8 cellular contexts compared by ENCODE assay signal in the genomic region with DNA sequence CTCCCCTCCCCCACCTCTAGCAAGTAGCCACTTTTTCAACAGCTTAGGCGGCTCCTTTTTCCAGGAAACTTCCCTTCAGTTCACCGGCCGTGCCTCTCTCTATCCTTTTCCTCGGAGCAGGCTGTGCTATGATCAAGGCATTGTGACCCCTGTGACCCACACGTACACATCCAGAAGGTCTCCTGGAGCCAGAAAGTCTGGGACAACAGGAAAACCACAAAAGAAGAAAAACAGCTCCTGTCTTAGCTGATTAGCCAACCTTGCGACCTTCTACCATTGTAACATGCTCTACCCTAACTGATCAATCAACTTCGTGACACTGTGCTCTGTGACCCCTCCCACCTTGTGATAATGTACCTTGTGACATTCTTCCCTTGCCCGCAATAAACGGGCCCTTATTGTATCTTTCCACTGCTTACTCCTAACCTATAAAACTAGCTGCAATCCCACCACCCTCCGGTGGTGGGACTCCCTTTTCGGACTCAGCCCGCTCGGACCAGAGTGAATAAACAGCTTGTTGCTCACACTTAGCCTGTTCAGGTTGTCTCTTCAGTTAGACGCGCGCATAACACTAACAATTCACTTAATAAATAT. TPM values are rescaled to one million over a fixed set of nuclear protein-coding genes. Genes with fewer than 3 reads are reported as not detected.
A peak's percentile ranks its signal among the peaks of the same experiment; 100 is the strongest.
DNase-seq lines count a peak whose midpoint lies in the region; ATAC-seq and TF ChIP-seq lines count a peak whose summit lies in the region.

No MANE protein-coding gene starts in this region.

- peaks cover 11% of the 10 kb centered on the region for H3K4me1 ChIP-seq in body of pancreas

- TF ChIP-seq CTCF in body of pancreas (IDR thresholded peaks at IDR 0.05), result peak in 4 of 7 experiments; percentile 22 to 44 (median 37)

- no peaks in the 10 kb centered on the region for H3K27me3 ChIP-seq in body of pancreas

- TF ChIP-seq POLR2A in body of pancreas (IDR thresholded peaks at IDR 0.05), result no peak

- intact Hi-C loops in body of pancreas (cut with DNase I), result no loop called here
- intact Hi-C loops in sciatic nerve (cut with DNase I), result no loop called here

- DNase-seq in DMS 273 (lab: John Stamatoyannopoulos, UW; ENCODE audit: unreplicated experiment), result peak; percentile 95
- DNase-seq in MV-4-11 (lab: John Stamatoyannopoulos, UW), result peak; percentile 78
- DNase-seq in SW 1271 (lab: John Stamatoyannopoulos, UW), result peak; percentile 33 to 53
- DNase-seq in body of pancreas, result peak; percentile 46 to 59 (median 54)
- no peak for DNase-seq in sciatic nerve (ENCODE audit: low spot score)

- ATAC-seq in GM21723 (IDR thresholded peaks at IDR 0.05; ENCODE audit: unreplicated experiment), result peak; percentile 35
- peak; percentile 31 for ATAC-seq in body of pancreas
- ATAC-seq in sciatic nerve, result peak; percentile 59
- ATAC-seq in GM19324 (IDR thresholded peaks at IDR 0.05; ENCODE audit: low FRiP score, unreplicated experiment), result no peak

- H3K9me3 ChIP-seq in body of pancreas, result no peaks in the 10 kb centered on the region

- H3K36me3 ChIP-seq in body of pancreas (replicated peaks in 1 of 2; ENCODE audit: insufficient read depth in 1 of 2, low read depth in 2 of 2), result no peaks in the 10 kb centered on the region

- peak overlapping the region in 3 of 4 donors; percentile 41 to 87 (median 72) for H3K27ac ChIP-seq in body of pancreas

- H3K4me3 ChIP-seq in body of pancreas, result peak overlapping the region in 1 of 2 donors; percentile 73
- H3K4me3 ChIP-seq in iPS-11a (ENCODE audit: low read depth, low read length), result peak overlapping the region; percentile 73

- WGBS in body of pancreas, 2 donors, result 0 to 1% methylated on average over 16 of the region's 16 CpGs

RNA-seq across cellular contexts. Expression of a gene that starts 24.2 kb away (rescaled TPM):
- not detected for total RNA-seq in body of pancreas
- total RNA-seq in sciatic nerve, result 2.1 TPM

RNA-seq across cellular contexts. Expression of a gene that starts 57.1 kb away (rescaled TPM):
- total RNA-seq in body of pancreas, result 10 to 100 TPM; 56.3 to 69.2 TPM
- total RNA-seq in sciatic nerve, result 50.0 TPM
